ENCODE assay signal across 1 cellular context in genomic region chr1:179953974-179954493, GRCh38.
TF ChIP-seq lines count a peak whose summit lies in the region.

No MANE protein-coding gene starts in this region.

TF ChIP-seq in GM23338, 12 proteins besides CTCF, POLR2A, EP300 and RAD21 (continued from another document):
- no peak for TF ChIP-seq ZNF462 (CRISPR knock-in tag; IDR thresholded peaks at IDR 0.05)
